In genomic region chr14:51905673-51906121, GRCh38 we compare ENCODE assay signal across 8 cellular contexts. TPM values are rescaled to one million over a fixed set of nuclear protein-coding genes. Genes with fewer than 3 reads are reported as not detected.
A peak's percentile ranks its signal among the peaks of the same experiment; 100 is the strongest.
DNase-seq lines count a peak whose midpoint lies in the region; ATAC-seq and TF ChIP-seq lines count a peak whose summit lies in the region.
"Not testable (repeated sequence)": the region's sequence is repeated elsewhere in the genome, so short reads cannot be mapped to it uniquely, and the experiment has no call there.

No MANE protein-coding gene starts in this region.

- peaks cover 50% of the 10 kb centered on the region for H3K36me3 Mint-ChIP-seq in T-cell
- peaks cover 37% of the 10 kb centered on the region for H3K36me3 Mint-ChIP-seq in stimulated activated memory B cell treated with anti-CD40 and anti-IgM and Interleukin-4, amounts not matched to agents 10 μg/mL and 1 μg/mL and 100 μg/mL, for 72 hours

- not testable (repeated sequence) for H3K4me3 ChIP-seq in GM06990 (replicated peaks; ENCODE audit: low read depth, low read length); epithelial cell of esophagus (ENCODE audit: low read length); neutrophil (ENCODE audit: low read depth in 1 of 2, low read length in 1 of 2)

- peaks cover 0 to 10% (median 10%) of the 10 kb centered on the region in 3 donors for H3K9me3 Mint-ChIP-seq in T-cell
- H3K9me3 Mint-ChIP-seq in stimulated activated memory B cell treated with anti-CD40 and anti-IgM and Interleukin-4, amounts not matched to agents 10 μg/mL and 1 μg/mL and 100 μg/mL, for 72 hours, result not testable (repeated sequence)

- DNase-seq in GM06990 (ENCODE audit: extremely low read depth, insufficient read length) (peak; percentile 28), T-cell (peak in 30 of 34 experiments; percentile 13 to 62 (median 30)), activated T-helper 1 cell treated with Interleukin-2 at 50 U/mL for 16 hours (ENCODE audit: low read depth) (peak; percentile 7), epithelial cell of esophagus (ENCODE audit: low read depth) (peak; percentile 75)

- POLR2A ChIA-PET in T-cell (lab: Charles Lee), result interaction anchor here (0.6 to 1.7 kb wide), 8 partner anchors 18 to 630 kb away, joined by 3 to 6 read pairs (median 4); partner anchors contain the start of gene GNG2 (in 1 of the 2)

- not testable (repeated sequence) for H3K27me3 Mint-ChIP-seq in T-cell; stimulated activated memory B cell treated with anti-CD40 and anti-IgM and Interleukin-4, amounts not matched to agents 10 μg/mL and 1 μg/mL and 100 μg/mL, for 72 hours

- H3K36me3 ChIP-seq in GM06990 (ENCODE audit: control insufficient read depth, insufficient read depth, low read length), result not testable (repeated sequence)
- H3K36me3 ChIP-seq in neutrophil, result peaks cover 15% of the 10 kb centered on the region

- H3K27me3 ChIP-seq in GM06990 (replicated peaks; ENCODE audit: control insufficient read depth, insufficient read depth, low read length); neutrophil: not testable (repeated sequence)

- TF ChIP-seq CTCF in GM06990 (IDR thresholded peaks at IDR 0.05; ENCODE audit: insufficient read depth, low read length, poor library complexity, severe bottlenecking); epithelial cell of esophagus (IDR thresholded peaks at IDR 0.05; ENCODE audit: insufficient read depth, low read depth, low read length, missing control alignments); neutrophil (IDR thresholded peaks at IDR 0.05): not testable (repeated sequence)

- peak; percentile 90 for ATAC-seq in GM21529 (IDR thresholded peaks at IDR 0.05; ENCODE audit: unreplicated experiment)
- peak; percentile 90 for ATAC-seq in HG03460 (IDR thresholded peaks at IDR 0.05; ENCODE audit: unreplicated experiment)
- peak; percentile 59 to 85 (median 75) for ATAC-seq in T-cell (replicated peaks in 1 of 4)
- peak; percentile 99 for ATAC-seq in stimulated activated memory B cell treated with anti-CD40 and anti-IgM and Interleukin-4, amounts not matched to agents 10 μg/mL and 1 μg/mL and 100 μg/mL, for 72 hours

- H3K9me3 ChIP-seq in neutrophil, result not testable (repeated sequence)

- H3K27ac Mint-ChIP-seq in T-cell, result peak overlapping the region; percentile 86 to 91
- H3K27ac Mint-ChIP-seq in stimulated activated memory B cell treated with anti-CD40 and anti-IgM and Interleukin-4, amounts not matched to agents 10 μg/mL and 1 μg/mL and 100 μg/mL, for 72 hours, result peak overlapping the region; percentile 75

- H3K4me1 ChIP-seq in neutrophil (ENCODE audit: control insufficient read depth in 1 of 2, insufficient read depth in 1 of 2, low read depth in 1 of 2, low read length in 1 of 2), result peaks cover 17 to 48% of the 10 kb centered on the region in 2 experiments

- peak overlapping the region; percentile 71 for H3K27ac ChIP-seq in neutrophil

- H3K4me3 Mint-ChIP-seq in T-cell, result peak overlapping the region; percentile 26 to 58 (median 50)
- peak overlapping the region; percentile 29 for H3K4me3 Mint-ChIP-seq in stimulated activated memory B cell treated with anti-CD40 and anti-IgM and Interleukin-4, amounts not matched to agents 10 μg/mL and 1 μg/mL and 100 μg/mL, for 72 hours

- CTCF ChIA-PET in T-cell (lab: Charles Lee), result interaction anchor here (0.9 to 1.3 kb wide), 4 partner anchors 11 to 73 kb away, joined by 3 to 6 read pairs (median 4); no protein-coding TSS in a partner anchor

- H3K4me1 Mint-ChIP-seq in T-cell, result peaks cover 44 to 71% (median 69%) of the 10 kb centered on the region in 3 donors
- H3K4me1 Mint-ChIP-seq in stimulated activated memory B cell treated with anti-CD40 and anti-IgM and Interleukin-4, amounts not matched to agents 10 μg/mL and 1 μg/mL and 100 μg/mL, for 72 hours, result peaks cover 24% of the 10 kb centered on the region

RNA-seq across cellular contexts. Expression of gene GNG2, which starts 45.3 kb away (rescaled TPM):
- 100 to 1,000 TPM in 2 of 5 donors, 10 to 100 TPM in 3; 82.2 to 197 (median 99.0) TPM for total RNA-seq in T-cell

Comparison
In these comparisons a context has a peak if more than half of its experiments do, and no peak if none do; other contexts are left out.
1. DNase-seq: peak in every context shown above with its lines; median percentile 75 in epithelial cell of esophagus; 30 in T-cell; 28 in GM06990; 7 in activated T-helper 1 cell treated with Interleukin-2 at 50 U/mL for 16 hours.